In the genomic region with DNA sequence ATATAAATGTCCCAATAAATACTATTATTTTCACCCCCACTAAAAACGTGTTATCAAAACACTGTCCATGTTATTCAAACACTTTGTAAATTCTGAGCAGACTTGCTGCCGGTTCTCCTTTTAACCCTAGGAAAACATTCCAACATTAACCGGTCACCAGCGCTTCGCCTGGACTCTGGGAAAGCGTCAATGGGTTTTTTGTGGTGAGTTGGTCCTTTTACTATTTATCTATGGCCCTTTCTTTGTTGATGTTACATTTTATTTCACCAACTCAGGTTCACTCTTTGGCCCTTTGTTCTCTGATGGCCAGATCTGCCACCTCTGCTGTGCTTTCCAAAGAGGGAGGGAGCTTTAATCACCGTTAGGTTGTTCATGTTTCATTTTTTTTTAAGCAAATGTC, we compare ENCODE assay signal across 31 cellular contexts. TPM values are rescaled to one million over a fixed set of nuclear protein-coding genes. Genes with fewer than 3 reads are reported as not detected.
"Had no signal": no experiment of that assay in that cellular context is flagged by ENCODE, and none has a peak within 500 bp of the region (broad histone marks: within the 10 kb centered on the region; RNA-seq: fewer than 3 reads in every experiment).

No MANE protein-coding gene starts in this region.

- FAIRE-seq: astrocyte, colon had no signal

- H3K9me3 ChIP-seq: body of pancreas, esophagus muscularis mucosa, gastrocnemius medialis, heart left ventricle had no signal

- ATAC-seq: activated T-helper 17 cell treated with anti-CD3 and anti-CD28 coated beads, Interleukin-2, amount 50 U/mL, for 72 hours; body of pancreas; foreskin keratinocyte; gastrocnemius medialis; heart left ventricle had no signal

- H3K36me3 ChIP-seq: esophagus muscularis mucosa, gastrocnemius medialis, heart left ventricle had no signal

- H3K4me3 Mint-ChIP-seq: activated CD4-positive, alpha-beta memory T cell treated with anti-CD3 and anti-CD28 coated beads, Interleukin-2, amount 10 ng/mL, durations not matched to agents 7 days and 5 days; activated CD4-positive, alpha-beta T cell treated with anti-CD3 and anti-CD28 coated beads, Interleukin-2, amount 10 ng/mL, durations not matched to agents 7 days and 5 days; activated T-cell treated with anti-CD3 and anti-CD28 coated beads, Interleukin-2, amount 50 U/mL, for 24 hours; activated T-helper 17 cell treated with anti-CD3 and anti-CD28 coated beads, Interleukin-2, amount 50 U/mL, for 72 hours had no signal

- H3K27ac ChIP-seq: body of pancreas, esophagus muscularis mucosa, foreskin keratinocyte, gastrocnemius medialis, heart left ventricle had no signal

- H3K36me3 Mint-ChIP-seq: activated naive CD8-positive, alpha-beta T cell had no signal

- H3K27ac Mint-ChIP-seq: activated CD4-positive, alpha-beta memory T cell treated with anti-CD3 and anti-CD28 coated beads, Interleukin-2, amount 10 ng/mL, durations not matched to agents 7 days and 5 days; activated CD4-positive, alpha-beta T cell treated with anti-CD3 and anti-CD28 coated beads, Interleukin-2, amount 10 ng/mL, durations not matched to agents 7 days and 5 days; activated naive CD8-positive, alpha-beta T cell; activated T-cell treated with anti-CD3 and anti-CD28 coated beads, Interleukin-2, amount 50 U/mL, for 24 hours; activated T-helper 17 cell treated with anti-CD3 and anti-CD28 coated beads, Interleukin-2, amount 50 U/mL, for 72 hours had no signal

- H3K9me3 Mint-ChIP-seq: activated CD4-positive, alpha-beta memory T cell treated with anti-CD3 and anti-CD28 coated beads, Interleukin-2, amount 10 ng/mL, durations not matched to agents 7 days and 5 days; activated CD4-positive, alpha-beta T cell treated with anti-CD3 and anti-CD28 coated beads, Interleukin-2, amount 10 ng/mL, durations not matched to agents 7 days and 5 days; activated T-cell treated with anti-CD3 and anti-CD28 coated beads, Interleukin-2, amount 50 U/mL, for 24 hours; activated T-helper 17 cell treated with anti-CD3 and anti-CD28 coated beads, Interleukin-2, amount 50 U/mL, for 72 hours had no signal

- DNase-seq: activated CD4-positive, alpha-beta memory T cell treated with anti-CD3 and anti-CD28 coated beads, Interleukin-2, amount 10 ng/mL, durations not matched to agents 7 days and 5 days; activated CD4-positive, alpha-beta T cell treated with anti-CD3 and anti-CD28 coated beads for 1 hour; activated CD4-positive, alpha-beta T cell treated with anti-CD3 and anti-CD28 coated beads for 4 hours; activated CD4-positive, alpha-beta T cell treated with anti-CD3 and anti-CD28 coated beads, Interleukin-2, amount 10 ng/mL, durations not matched to agents 7 days and 5 days; activated CD4-positive, alpha-beta T cell treated with anti-CD3 and anti-CD28 coated beads, Interleukin-2, amount 50 U/mL, for 4 hours; activated CD8-positive, alpha-beta memory T cell treated with anti-CD3 and anti-CD28 coated beads, Interleukin-2, amount 50 U/mL, for 48 hours; activated effector memory CD4-positive, alpha-beta T cell treated with Interleukin-2 at 50 U/mL for 16 hours; activated gamma-delta T cell treated with Interleukin-2 at 50 U/mL for 16 hours; activated naive CD4-positive, alpha-beta T cell treated with anti-CD3 and anti-CD28 coated beads, Interleukin-2, amount 50 U/mL, for 16 hours; activated naive CD4-positive, alpha-beta T cell treated with Interleukin-2 at 50 U/mL for 16 hours; activated T-cell treated with anti-CD3 and anti-CD28 coated beads for 4 hours; activated T-cell treated with anti-CD3 and anti-CD28 coated beads, Interleukin-2, amount 50 U/mL, for 24 hours; amniotic stem cell; anterior cingulate cortex; body of pancreas; caudate nucleus; cortex of kidney; effector CD8-positive, alpha-beta T cell; erythroblast; foreskin keratinocyte; gastrocnemius medialis; glutamatergic neuron; heart left ventricle; T-helper 2 cell had no signal

- H3K4me3 ChIP-seq: body of pancreas, esophagus muscularis mucosa, gastrocnemius medialis, heart left ventricle had no signal

RNA-seq across cellular contexts. Expression of a gene that starts 4.1 kb away (rescaled TPM):
- total RNA-seq: astrocyte, chondrocyte, dermis microvascular lymphatic vessel endothelial cell, gastrocnemius medialis had no signal
